ENCODE assay signal across 8 cellular contexts in genomic region chr14:102778616-102779351, GRCh38. TPM values are rescaled to one million over a fixed set of nuclear protein-coding genes. Genes with fewer than 3 reads are reported as not detected.
A peak's percentile ranks its signal among the peaks of the same experiment; 100 is the strongest.
DNase-seq lines count a peak whose midpoint lies in the region; ATAC-seq, FAIRE-seq and TF ChIP-seq lines count a peak whose summit lies in the region.

No MANE protein-coding gene starts in this region.

- H3K27me3 Mint-ChIP-seq in activated CD4-positive, alpha-beta T cell treated with anti-CD3 and anti-CD28 coated beads, Interleukin-2, amount 10 ng/mL, durations not matched to agents 24 days and 14 days, result no peaks in the 10 kb centered on the region
- peaks cover 17% of the 10 kb centered on the region for H3K27me3 Mint-ChIP-seq in WTC11 (ENCODE audit: low read depth)
- H3K27me3 Mint-ChIP-seq in stimulated activated naive CD8-positive, alpha-beta T cell treated with anti-CD3 and anti-CD28 coated beads, Interleukin-15, amount 100 ng/mL, for 72 hours, result no peaks in the 10 kb centered on the region

- no peaks in the 10 kb centered on the region for H3K9me3 Mint-ChIP-seq in activated CD4-positive, alpha-beta T cell treated with anti-CD3 and anti-CD28 coated beads, Interleukin-2, amount 10 ng/mL, durations not matched to agents 24 days and 14 days
- no peaks in the 10 kb centered on the region for H3K9me3 Mint-ChIP-seq in WTC11
- no peaks in the 10 kb centered on the region for H3K9me3 Mint-ChIP-seq in stimulated activated naive CD8-positive, alpha-beta T cell treated with anti-CD3 and anti-CD28 coated beads, Interleukin-15, amount 100 ng/mL, for 72 hours

- TF ChIP-seq CTCF in WTC11 (IDR thresholded peaks at IDR 0.05), result no peak

- POLR2A ChIA-PET in WTC11 (lab: Charles Lee), result no interaction called here

- H3K36me3 Mint-ChIP-seq in activated CD4-positive, alpha-beta T cell treated with anti-CD3 and anti-CD28 coated beads, Interleukin-2, amount 10 ng/mL, durations not matched to agents 24 days and 14 days (ENCODE audit: low read depth), result peaks cover 35% of the 10 kb centered on the region
- no peaks in the 10 kb centered on the region for H3K36me3 Mint-ChIP-seq in WTC11

- H3K4me3 ChIP-seq in iPS-11a (ENCODE audit: low read depth, low read length), result peak overlapping the region; percentile 69

- FAIRE-seq in RCC 7860 (lab: Jason Lieb, UNC), result no peak

- intact Hi-C loops in activated CD4-positive, alpha-beta T cell treated with anti-CD3 and anti-CD28 coated beads, Interleukin-2, amount 10 ng/mL, durations not matched to agents 24 days and 14 days (cut with micrococcal nuclease), result loop anchor here (1.0 to 5.0 kb wide), 4 partner anchors 27 to 139 kb away; no protein-coding TSS in a partner anchor

- peak; percentile 72 for DNase-seq in activated CD4-positive, alpha-beta T cell treated with anti-CD3 and anti-CD28 coated beads, Interleukin-2, amount 10 ng/mL, durations not matched to agents 24 days and 14 days
- no peak for DNase-seq in activated CD4-positive, alpha-beta T cell treated with anti-CD3 and anti-CD28 coated beads, Interleukin-2, amount 50 U/mL, for 4 hours
- DNase-seq in WTC11 (ENCODE audit: low spot score) (no peak), RCC 7860 (ENCODE audit: low spot score) (no peak), COR-L47 (lab: John Stamatoyannopoulos, UW) (no peak)
- no peak for DNase-seq in stimulated activated naive CD8-positive, alpha-beta T cell treated with anti-CD3 and anti-CD28 coated beads, Interleukin-15, amount 100 ng/mL, for 72 hours

- H3K4me3 Mint-ChIP-seq in activated CD4-positive, alpha-beta T cell treated with anti-CD3 and anti-CD28 coated beads, Interleukin-2, amount 10 ng/mL, durations not matched to agents 24 days and 14 days, result peak overlapping the region; percentile 93
- H3K4me3 Mint-ChIP-seq in WTC11, result peak overlapping the region; percentile 70
- peak overlapping the region; percentile 76 to 89 for H3K4me3 Mint-ChIP-seq in stimulated activated naive CD8-positive, alpha-beta T cell treated with anti-CD3 and anti-CD28 coated beads, Interleukin-15, amount 100 ng/mL, for 72 hours

- peaks cover 53% of the 10 kb centered on the region for H3K4me1 Mint-ChIP-seq in activated CD4-positive, alpha-beta T cell treated with anti-CD3 and anti-CD28 coated beads, Interleukin-2, amount 10 ng/mL, durations not matched to agents 24 days and 14 days
- H3K4me1 Mint-ChIP-seq in WTC11, result peaks cover 34% of the 10 kb centered on the region
- H3K4me1 Mint-ChIP-seq in stimulated activated naive CD8-positive, alpha-beta T cell treated with anti-CD3 and anti-CD28 coated beads, Interleukin-15, amount 100 ng/mL, for 72 hours, result peaks cover 73% of the 10 kb centered on the region

- H3K27ac Mint-ChIP-seq in activated CD4-positive, alpha-beta T cell treated with anti-CD3 and anti-CD28 coated beads, Interleukin-2, amount 10 ng/mL, durations not matched to agents 24 days and 14 days, result peak overlapping the region; percentile 93
- H3K27ac Mint-ChIP-seq in WTC11, result no peak overlapping the region
- H3K27ac Mint-ChIP-seq in stimulated activated naive CD8-positive, alpha-beta T cell treated with anti-CD3 and anti-CD28 coated beads, Interleukin-15, amount 100 ng/mL, for 72 hours, result peak overlapping the region; percentile 81 to 96

- CTCF ChIA-PET in WTC11 (lab: Charles Lee), result interaction anchor here (1.9 kb wide), 1 partner anchor 84 kb away, joined by 7 read pairs; no protein-coding TSS in a partner anchor

- ATAC-seq in WTC11 (no peak), GM19324 (IDR thresholded peaks at IDR 0.05; ENCODE audit: low FRiP score, unreplicated experiment) (no peak)
- ATAC-seq in stimulated activated naive CD8-positive, alpha-beta T cell treated with anti-CD3 and anti-CD28 coated beads, Interleukin-15, amount 100 ng/mL, for 72 hours, result no peak

TF ChIP-seq in WTC11, 78 proteins besides CTCF, POLR2A, EP300 and RAD21:
- TF ChIP-seq E2F5 (CRISPR knock-in tag; IDR thresholded peaks at IDR 0.05) (no peak), SP1 (CRISPR knock-in tag; conservative IDR thresholded peaks at IDR 0.05) (no peak), RORB (CRISPR knock-in tag; IDR thresholded peaks at IDR 0.05) (no peak), NFATC4 (CRISPR knock-in tag; IDR thresholded peaks at IDR 0.05) (no peak), NR1H2 (CRISPR knock-in tag; IDR thresholded peaks at IDR 0.05) (no peak), CBFB (CRISPR knock-in tag; IDR thresholded peaks at IDR 0.05; ENCODE audit: low read depth) (no peak), FOXP1 (CRISPR knock-in tag; IDR thresholded peaks at IDR 0.05; ENCODE audit: borderline replicate concordance) (no peak), ZNF232 (CRISPR knock-in tag; IDR thresholded peaks at IDR 0.05) (no peak), HMGA2 (CRISPR knock-in tag; IDR thresholded peaks at IDR 0.05) (no peak), ELF4 (CRISPR knock-in tag; IDR thresholded peaks at IDR 0.05; ENCODE audit: low read depth) (no peak), AFF4 (CRISPR knock-in tag; IDR thresholded peaks at IDR 0.05; ENCODE audit: borderline replicate concordance) (no peak), ZNF423 (CRISPR knock-in tag; IDR thresholded peaks at IDR 0.05) (no peak), HMGXB4 (CRISPR knock-in tag; IDR thresholded peaks at IDR 0.05) (no peak), SOX15 (CRISPR knock-in tag; IDR thresholded peaks at IDR 0.05) (no peak), CDX4 (CRISPR knock-in tag; IDR thresholded peaks at IDR 0.05; ENCODE audit: borderline replicate concordance) (no peak), ZNF396 (CRISPR knock-in tag; IDR thresholded peaks at IDR 0.05; ENCODE audit: borderline replicate concordance) (no peak), KAT7 (CRISPR knock-in tag; IDR thresholded peaks at IDR 0.05; ENCODE audit: borderline replicate concordance) (no peak)

RNA-seq across cellular contexts. Expression of gene TRAF3, which starts 1.5 kb away (rescaled TPM):
- total RNA-seq in activated CD4-positive, alpha-beta T cell treated with anti-CD3 and anti-CD28 coated beads, Interleukin-2, amount 10 ng/mL, durations not matched to agents 24 days and 14 days, result 64.6 and 68.8 TPM in 2 replicates
- 8.2 to 11.2 TPM (median 9.6 TPM) in 3 replicates for total RNA-seq in WTC11 (2021)
